Comparison of ENCODE assay signal across 8 cellular contexts in genomic region chr12:49740930-49741881, GRCh38. TPM values are rescaled to one million over a fixed set of nuclear protein-coding genes. Genes with fewer than 3 reads are reported as not detected.
DNase-seq lines count a peak whose midpoint lies in the region; FAIRE-seq and TF ChIP-seq lines count a peak whose summit lies in the region.

Gene TMBIM6, plus strand, starts transcription at chr12:49741557. Its CDS starts 10,937 bp downstream, at chr12:49752494.

- H2AFZ ChIP-seq in MM.1S (ENCODE audit: low read length) (peak within 1 kb of the TSS; percentile 16), neural progenitor cell (replicated peaks) (peak within 1 kb of the TSS; percentile 74)

- H3K9me3 ChIP-seq in HAP-1 = no peaks in the 10 kb centered on the region
- no peaks in the 10 kb centered on the region for H3K9me3 ChIP-seq in MM.1S (replicated peaks; ENCODE audit: insufficient read depth, low read length)
- H3K9me3 ChIP-seq in neural progenitor cell (ENCODE audit: low read depth) = no peaks in the 10 kb centered on the region
- no peaks in the 10 kb centered on the region for H3K9me3 ChIP-seq in subcutaneous abdominal adipose tissue (ENCODE audit: control insufficient read depth in 5 of 5, low read length in 5 of 5)

- peaks cover 3% of the 10 kb centered on the region; the same call in 1 of the 2 replicates for H3K36me3 ChIP-seq in HAP-1 (replicated peaks)
- H3K36me3 ChIP-seq in MM.1S (replicated peaks; ENCODE audit: insufficient read depth, low read length) = 0 out of 2 replicates have a peak, but pooled peaks cover 5% of the 10 kb centered on the region
- H3K36me3 ChIP-seq in neural progenitor cell = no peaks in the 10 kb centered on the region
- H3K36me3 ChIP-seq in subcutaneous abdominal adipose tissue (ENCODE audit: control insufficient read depth in 5 of 5, insufficient read depth in 5 of 5, low read length in 5 of 5) = peaks cover 0 to 2% (median 0%) of the 10 kb centered on the region in 5 donors

- H3K9me2 ChIP-seq in MM.1S (replicated peaks; ENCODE audit: insufficient read depth, low read length) = no peaks in the 10 kb centered on the region

- peak; percentile 99 for FAIRE-seq in G401.6 (lab: Jason Lieb, UNC)

- no peaks in the 10 kb centered on the region for H3K9me3 Mint-ChIP-seq in neural progenitor cell

- H3K4me2 ChIP-seq in MM.1S (ENCODE audit: low read depth, low read length) (peak within 1 kb of the TSS; percentile 52), neural progenitor cell (peak within 1 kb of the TSS; percentile 97)

- H3K27ac ChIP-seq in MM.1S (ENCODE audit: low read length) = peak within 1 kb of the TSS; percentile 90
- H3K27ac ChIP-seq in neural progenitor cell = peak within 1 kb of the TSS; percentile 62
- H3K27ac ChIP-seq in subcutaneous abdominal adipose tissue (ENCODE audit: low read depth, low read length) = peak within 1 kb of the TSS; percentile 98

- peaks cover 9% of the 10 kb centered on the region for H3K36me3 Mint-ChIP-seq in neural progenitor cell

- peaks cover 9% of the 10 kb centered on the region for H3K27me3 Mint-ChIP-seq in neural progenitor cell (ENCODE audit: insufficient read depth, low read depth)

- H3K4me3 ChIP-seq in HAP-1 (peak within 1 kb of the TSS; percentile 96), MM.1S (ENCODE audit: low read length) (peak within 1 kb of the TSS; percentile 70), foreskin fibroblast (ENCODE audit: low read depth in 1 of 2, low read length in 2 of 2) (peak within 1 kb of the TSS; percentile 71 to 98), neural progenitor cell (peak within 1 kb of the TSS; percentile 66), subcutaneous abdominal adipose tissue (ENCODE audit: low read depth in 1 of 5, low read length in 5 of 5) (peak within 1 kb of the TSS; percentile 66 to 100 (median 98))

- peaks cover 34% of the 10 kb centered on the region for H4K20me1 ChIP-seq in MM.1S (ENCODE audit: insufficient read depth, low read length)
- peaks cover 45% of the 10 kb centered on the region for H4K20me1 ChIP-seq in neural progenitor cell (ENCODE audit: low read depth)

- peaks cover 11% of the 10 kb centered on the region for H3F3A ChIP-seq in MM.1S (ENCODE audit: insufficient read depth, low read length)
- peaks cover 19% of the 10 kb centered on the region for H3F3A ChIP-seq in neural progenitor cell (ENCODE audit: low read depth)

- peak within 1 kb of the TSS; percentile 91 for H3K27ac Mint-ChIP-seq in neural progenitor cell

- in situ Hi-C loops in HAP-1 (cut with MboI; ENCODE audit: low sequenced_read_pairs) = no loop called here

- H3K4me3 Mint-ChIP-seq in neural progenitor cell = peak within 1 kb of the TSS; percentile 92

- H3K4me1 Mint-ChIP-seq in neural progenitor cell = peaks cover 24% of the 10 kb centered on the region

- no peaks in the 10 kb centered on the region for H3K27me3 ChIP-seq in HAP-1 (ENCODE audit: low read depth)
- H3K27me3 ChIP-seq in MM.1S (replicated peaks; ENCODE audit: insufficient read depth, low read length) = no peaks in the 10 kb centered on the region
- no peaks in the 10 kb centered on the region for H3K27me3 ChIP-seq in neural progenitor cell
- no peaks in the 10 kb centered on the region for H3K27me3 ChIP-seq in subcutaneous abdominal adipose tissue (ENCODE audit: control insufficient read depth in 5 of 5, insufficient read depth in 4 of 5, low read length in 5 of 5)

- peak; percentile 99 for DNase-seq in HAP-1 (ENCODE audit: low spot score in 2 of 2)
- DNase-seq in MM.1S = peak; percentile 100
- peak; percentile 100 for DNase-seq in SIG-M5 treated with dmso at 0.1 percent for 504 hours (lab: John Stamatoyannopoulos, UW; ENCODE audit: unreplicated experiment)
- DNase-seq in activated gamma-delta T cell treated with anti-CD3 and anti-CD28 coated beads, Interleukin-2, amount 50 U/mL, for 16 hours (ENCODE audit: low read depth) = peak; percentile 98
- DNase-seq in foreskin fibroblast = peak; percentile 100
- DNase-seq in neural progenitor cell (ENCODE audit: low spot score) = peak; percentile 100

- H3K79me2 ChIP-seq in MM.1S (ENCODE audit: low read length) (peaks cover 45% of the 10 kb centered on the region), neural progenitor cell (ENCODE audit: low read depth) (peaks cover 46% of the 10 kb centered on the region)

- peaks cover 6% of the 10 kb centered on the region for H3K4me1 ChIP-seq in HAP-1
- H3K4me1 ChIP-seq in MM.1S (ENCODE audit: low read length) = 0 out of 2 replicates have a peak, but pooled peaks cover 3% of the 10 kb centered on the region
- H3K4me1 ChIP-seq in neural progenitor cell = peaks cover 13% of the 10 kb centered on the region
- H3K4me1 ChIP-seq in subcutaneous abdominal adipose tissue (ENCODE audit: control insufficient read depth in 5 of 5, insufficient read depth in 5 of 5, low read length in 5 of 5) = peaks cover 0 to 39% (median 37%) of the 10 kb centered on the region in 5 donors

- peak within 1 kb of the TSS; percentile 77 for H3K9ac ChIP-seq in MM.1S (ENCODE audit: low read length)
- peak within 1 kb of the TSS; percentile 81 for H3K9ac ChIP-seq in neural progenitor cell
- H3K9ac ChIP-seq in subcutaneous abdominal adipose tissue (ENCODE audit: low read length in 5 of 5) = peak within 1 kb of the TSS; percentile 71 to 97 (median 97)

- TF ChIP-seq CTCF in MM.1S (IDR thresholded peaks at IDR 0.05; ENCODE audit: low read length) = peak; percentile 96
- peak; percentile 94 for TF ChIP-seq CTCF in foreskin fibroblast (IDR thresholded peaks at IDR 0.05; ENCODE audit: low read depth, low read length)
- TF ChIP-seq CTCF in neural progenitor cell (IDR thresholded peaks at IDR 0.05) = peak; percentile 94

RNA-seq across cellular contexts. Expression of gene TMBIM6, which starts in this region (rescaled TPM):
- total RNA-seq in neural progenitor cell (ENCODE audit: low replicate concordance) = 256 and 318 TPM in 2 replicates

Comparison
In these comparisons a context has a peak if more than half of its experiments do, and no peak if none do; other contexts are left out.
1. Peak in every context shown above with its lines: DNase-seq, H3K4me3 ChIP-seq and H3K27ac ChIP-seq.